ENCODE assay signal across 16 cellular contexts in the genomic region with DNA sequence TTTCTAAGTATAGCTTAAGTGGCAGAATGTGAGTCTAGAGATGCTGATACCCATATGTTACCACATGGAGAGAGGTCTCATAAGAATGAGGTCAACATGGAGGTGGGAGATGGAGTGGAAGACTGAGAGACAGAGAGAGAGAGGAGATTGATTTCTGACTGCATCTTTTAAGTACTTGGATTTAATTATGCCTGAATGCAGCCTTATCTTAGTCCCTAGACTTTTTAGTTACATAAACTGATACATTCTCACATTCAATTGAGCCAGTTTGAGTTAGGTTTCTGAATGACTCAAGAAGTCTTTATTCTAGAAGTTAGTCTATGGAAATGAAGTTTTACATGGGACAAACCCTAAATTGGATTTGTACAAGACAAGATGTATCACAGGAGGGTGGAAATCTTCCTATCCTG. TPM values are rescaled to one million over a fixed set of nuclear protein-coding genes. Genes with fewer than 3 reads are reported as not detected.
DNase-seq lines count a peak whose midpoint lies in the region; ATAC-seq and TF ChIP-seq lines count a peak whose summit lies in the region.
"Had no signal": no experiment of that assay in that cellular context is flagged by ENCODE, and none has a peak within 500 bp of the region (broad histone marks: within the 10 kb centered on the region; RNA-seq: fewer than 3 reads in every experiment).

No MANE protein-coding gene starts in this region.

- peaks cover 36% of the 10 kb centered on the region for H3K9me3 Mint-ChIP-seq in activated CD4-positive, alpha-beta T cell treated with anti-CD3 and anti-CD28 coated beads, Interleukin-2, amount 10 ng/mL, durations not matched to agents 7 days and 5 days
- H3K9me3 Mint-ChIP-seq in activated T-helper 17 cell treated with anti-CD3 and anti-CD28 coated beads, Interleukin-2, amount 50 U/mL, for 72 hours = no peaks in the 10 kb centered on the region

- H3K9me3 ChIP-seq in gastrocnemius medialis = no peaks in the 10 kb centered on the region
- H3K9me3 ChIP-seq: pancreas had no signal

- in situ Hi-C loops in gastrocnemius medialis (cut with MboI; ENCODE audit: low sequenced_read_pairs in 4 of 4) = no loop called here

- ATAC-seq in HG02852 (IDR thresholded peaks at IDR 0.05; ENCODE audit: unreplicated experiment) (peak; percentile 28), gastrocnemius medialis (no peak)
- ATAC-seq in activated T-helper 17 cell treated with anti-CD3 and anti-CD28 coated beads, Interleukin-2, amount 50 U/mL, for 72 hours (replicated peaks) = peak; percentile 81
- ATAC-seq: pancreas had no signal

- DNase-seq in activated CD4-positive, alpha-beta T cell treated with anti-CD3 and anti-CD28 coated beads, Interleukin-2, amount 10 ng/mL, durations not matched to agents 7 days and 5 days = no peak
- DNase-seq in activated CD4-positive, alpha-beta T cell treated with anti-CD3 and anti-CD28 coated beads for 48 hours = no peak
- DNase-seq in gastrocnemius medialis = no peak
- no peak for DNase-seq in activated gamma-delta T cell treated with Interleukin-2 at 50 U/mL for 16 hours
- no peak for DNase-seq in NCI-H187 (lab: John Stamatoyannopoulos, UW)
- DNase-seq in effector CD8-positive, alpha-beta T cell (lab: John Stamatoyannopoulos, UW) = no peak
- DNase-seq: Calu3, cortex of kidney, mesendoderm, NCI-H1048, NCI-H345, pancreas, RPMI8226, T1000 had no signal

- no peaks in the 10 kb centered on the region for H3K36me3 ChIP-seq in gastrocnemius medialis
- H3K36me3 ChIP-seq: pancreas had no signal

- H3K36me3 Mint-ChIP-seq in activated CD4-positive, alpha-beta T cell treated with anti-CD3 and anti-CD28 coated beads, Interleukin-2, amount 10 ng/mL, durations not matched to agents 7 days and 5 days (ENCODE audit: low read depth) = peaks cover 62% of the 10 kb centered on the region
- H3K36me3 Mint-ChIP-seq in activated T-helper 17 cell treated with anti-CD3 and anti-CD28 coated beads, Interleukin-2, amount 50 U/mL, for 72 hours (ENCODE audit: low read depth) = no peaks in the 10 kb centered on the region

- H3K27ac Mint-ChIP-seq in activated CD4-positive, alpha-beta T cell treated with anti-CD3 and anti-CD28 coated beads, Interleukin-2, amount 10 ng/mL, durations not matched to agents 7 days and 5 days = peak overlapping the region; percentile 93
- H3K27ac Mint-ChIP-seq in activated T-helper 17 cell treated with anti-CD3 and anti-CD28 coated beads, Interleukin-2, amount 50 U/mL, for 72 hours = peak overlapping the region; percentile 79

- H3K4me3 ChIP-seq in gastrocnemius medialis = no peak overlapping the region
- H3K4me3 ChIP-seq: pancreas had no signal

- H3K4me1 Mint-ChIP-seq in activated CD4-positive, alpha-beta T cell treated with anti-CD3 and anti-CD28 coated beads, Interleukin-2, amount 10 ng/mL, durations not matched to agents 7 days and 5 days = peaks cover 100% of the 10 kb centered on the region
- peaks cover 59% of the 10 kb centered on the region for H3K4me1 Mint-ChIP-seq in activated T-helper 17 cell treated with anti-CD3 and anti-CD28 coated beads, Interleukin-2, amount 50 U/mL, for 72 hours

- H3K27me3 ChIP-seq in gastrocnemius medialis = no peaks in the 10 kb centered on the region
- H3K27me3 ChIP-seq: pancreas had no signal

- no peaks in the 10 kb centered on the region for H3K27me3 Mint-ChIP-seq in activated CD4-positive, alpha-beta T cell treated with anti-CD3 and anti-CD28 coated beads, Interleukin-2, amount 10 ng/mL, durations not matched to agents 7 days and 5 days
- H3K27me3 Mint-ChIP-seq in activated T-helper 17 cell treated with anti-CD3 and anti-CD28 coated beads, Interleukin-2, amount 50 U/mL, for 72 hours = no peaks in the 10 kb centered on the region

- H3K27ac ChIP-seq in gastrocnemius medialis = peak overlapping the region in 3 of 4 donors; percentile 2 to 52 (median 3)
- H3K27ac ChIP-seq: pancreas had no signal

- no peak for TF ChIP-seq POLR2A in gastrocnemius medialis (IDR thresholded peaks at IDR 0.05)

- POLR2A ChIA-PET in activated CD4-positive, alpha-beta T cell treated with anti-CD3 and anti-CD28 coated beads, Interleukin-2, amount 10 ng/mL, durations not matched to agents 7 days and 5 days (lab: Charles Lee) = interaction anchor here (3.3 kb wide), 1 partner anchor 59 kb away, joined by 17 read pairs; the partner anchor contains the start of gene TNFSF10

- CTCF ChIA-PET in activated CD4-positive, alpha-beta T cell treated with anti-CD3 and anti-CD28 coated beads, Interleukin-2, amount 10 ng/mL, durations not matched to agents 7 days and 5 days (lab: Charles Lee) = interaction anchor here (0.6 to 3.2 kb wide), 3 partner anchors 9 to 14 kb away, joined by 3 to 15 read pairs (median 3); no protein-coding TSS in a partner anchor

- intact Hi-C loops in gastrocnemius medialis (cut with DNase I; ENCODE audit: low total_unique reads) = no loop called here

- H3K4me3 Mint-ChIP-seq in activated CD4-positive, alpha-beta T cell treated with anti-CD3 and anti-CD28 coated beads, Interleukin-2, amount 10 ng/mL, durations not matched to agents 7 days and 5 days = peak overlapping the region; percentile 64
- H3K4me3 Mint-ChIP-seq in activated T-helper 17 cell treated with anti-CD3 and anti-CD28 coated beads, Interleukin-2, amount 50 U/mL, for 72 hours = peak overlapping the region; percentile 71

- TF ChIP-seq CTCF in gastrocnemius medialis (IDR thresholded peaks at IDR 0.05 in 4 of 5, conservative IDR thresholded peaks at IDR 0.05 in 1 of 5) = no peak

- H3K4me1 ChIP-seq in gastrocnemius medialis = peaks cover 0 to 23% of the 10 kb centered on the region in 2 donors

RNA-seq across cellular contexts. Expression of gene TNFSF10, which starts 58.5 kb away (rescaled TPM):
- 10 to 100 TPM; 83.8 to 97.9 TPM for total RNA-seq in activated CD4-positive, alpha-beta T cell treated with anti-CD3 and anti-CD28 coated beads, Interleukin-2, amount 10 ng/mL, durations not matched to agents 7 days and 5 days
- total RNA-seq in activated T-helper 17 cell treated with anti-CD3 and anti-CD28 coated beads, Interleukin-2, amount 50 U/mL, for 72 hours = 10 to 100 TPM; 33.6 to 36.1 TPM
- 10 to 100 TPM; 10.2 to 32.8 (median 24.3) TPM for total RNA-seq in gastrocnemius medialis

Comparison
In these comparisons a context has a peak if more than half of its experiments do, and no peak if none do; other contexts are left out.
1. ATAC-seq: peak in HG02852 (single experiment) and activated T-helper 17 cell treated with anti-CD3 and anti-CD28 coated beads, Interleukin-2, amount 50 U/mL, for 72 hours (single experiment); none in gastrocnemius medialis (0 of 2).